22 cellular contexts compared by ENCODE assay signal in genomic region chr15:88035381-88035780, GRCh38.
"Had no signal": no experiment of that assay in that cellular context is flagged by ENCODE, and none has a peak within 500 bp of the region (broad histone marks: within the 10 kb centered on the region; RNA-seq: fewer than 3 reads in every experiment).

No MANE protein-coding gene starts in this region.

- H3K27me3 ChIP-seq: adrenal gland, upper lobe of left lung had no signal

- H3K27ac Mint-ChIP-seq: activated naive CD8-positive, alpha-beta T cell; activated T-helper 2 cell treated with anti-CD3 and anti-CD28 coated beads, Interferon-gamma antibody, Interleukin-2, Interleukin-4, amounts not matched to agents 10 μg/mL and 5 μg/mL and 100 μg/mL, durations not matched to agents 14 hours and 24 hours and 36 hours; endodermal cell had no signal

- H3K9me3 ChIP-seq: adrenal gland, gastroesophageal sphincter, lower lobe of right lung, prostate gland, upper lobe of left lung had no signal

- H3K4me1 Mint-ChIP-seq: central memory CD8-positive, alpha-beta T cell had no signal

- H3K36me3 ChIP-seq: adrenal gland, gastroesophageal sphincter, lower lobe of right lung, prostate gland, upper lobe of left lung had no signal

- DNase-seq: activated CD4-positive, alpha-beta T cell treated with anti-CD3 and anti-CD28 coated beads for 4 hours; activated CD4-positive, alpha-beta T cell treated with anti-CD3 and anti-CD28 coated beads, Interleukin-2, amount 50 U/mL, for 48 hours; activated CD4-positive, CD25-positive, alpha-beta regulatory T cell; activated CD8-positive, alpha-beta memory T cell treated with anti-CD3 and anti-CD28 coated beads, Interleukin-2, amount 50 U/mL, for 48 hours; activated naive CD4-positive, alpha-beta T cell; activated T-cell treated with anti-CD3 and anti-CD28 coated beads, Interleukin-2, amount 50 U/mL, for 4 hours; adrenal gland; endodermal cell; kidney; lower lobe of right lung; mesendoderm; naive B cell; stimulated activated CD4-positive, alpha-beta T cell treated with anti-CD3 and anti-CD28 coated beads, Interleukin-4, amount 100 ng/mL, for 24 hours; stimulated activated naive CD4-positive, alpha-beta T cell treated with Interleukin-2 at 50 U/mL for 16 hours; upper lobe of left lung had no signal

- H3K9me3 Mint-ChIP-seq: activated T-cell treated with anti-CD3 and anti-CD28 coated beads, Interleukin-2, amount 50 U/mL, for 4 hours; activated T-helper 2 cell treated with anti-CD3 and anti-CD28 coated beads, Interferon-gamma antibody, Interleukin-2, Interleukin-4, amounts not matched to agents 10 μg/mL and 5 μg/mL and 100 μg/mL, durations not matched to agents 14 hours and 24 hours and 36 hours; central memory CD8-positive, alpha-beta T cell; endodermal cell had no signal

- H3K27ac ChIP-seq: adrenal gland, coronary artery, epithelial cell of prostate, gastroesophageal sphincter, lower lobe of right lung, prostate gland, upper lobe of left lung had no signal

- H3K4me3 Mint-ChIP-seq: activated naive CD8-positive, alpha-beta T cell; activated T-cell treated with anti-CD3 and anti-CD28 coated beads, Interleukin-2, amount 50 U/mL, for 4 hours; central memory CD8-positive, alpha-beta T cell; endodermal cell; naive B cell had no signal

- H3K4me1 ChIP-seq: adrenal gland, gastroesophageal sphincter, lower lobe of right lung, upper lobe of left lung had no signal

- ATAC-seq: activated T-cell treated with anti-CD3 and anti-CD28 coated beads, Interleukin-2, amount 50 U/mL, for 4 hours; gastroesophageal sphincter; lower lobe of right lung had no signal

- H3K36me3 Mint-ChIP-seq: activated naive CD8-positive, alpha-beta T cell; naive B cell had no signal

- H3K4me3 ChIP-seq: adrenal gland, coronary artery, gastroesophageal sphincter, lower lobe of right lung, prostate gland, upper lobe of left lung had no signal
